Comparison of ENCODE assay signal across 39 cellular contexts in genomic region chr4:88357262-88357661, GRCh38.
"Had no signal": no experiment of that assay in that cellular context is flagged by ENCODE, and none has a peak within 500 bp of the region (broad histone marks: within the 10 kb centered on the region; RNA-seq: fewer than 3 reads in every experiment).

No MANE protein-coding gene starts in this region.

- ATAC-seq: activated naive CD4-positive, alpha-beta T cell treated with anti-CD3 and anti-CD28 coated beads, Interleukin-2, amount 50 U/mL, for 72 hours; activated naive CD8-positive, alpha-beta T cell treated with anti-CD3 and anti-CD28 coated beads, Interleukin-2, amount 50 U/mL, for 24 hours; activated T-cell treated with anti-CD3 and anti-CD28 coated beads, Interleukin-2, amount 50 U/mL, for 4 hours; activated T-cell treated with anti-CD3 and anti-CD28 coated beads, Interleukin-2, amount 50 U/mL, for 72 hours; activated T-helper 17 cell treated with anti-CD3 and anti-CD28 coated beads, Interleukin-2, amount 50 U/mL, for 72 hours; body of pancreas had no signal

- H3K9me3 ChIP-seq: adrenal gland, body of pancreas had no signal

- H3K4me3 Mint-ChIP-seq: activated naive CD4-positive, alpha-beta T cell treated with anti-CD3 and anti-CD28 coated beads for 36 hours; activated naive CD4-positive, alpha-beta T cell treated with anti-CD3 and anti-CD28 coated beads, Interleukin-2, amount 10 ng/mL, durations not matched to agents 7 days and 5 days; activated naive CD4-positive, alpha-beta T cell treated with anti-CD3 and anti-CD28 coated beads, Interleukin-2, amount 50 U/mL, for 24 hours; activated naive CD8-positive, alpha-beta T cell; activated naive CD8-positive, alpha-beta T cell treated with anti-CD3 and anti-CD28 coated beads for 36 hours; activated naive CD8-positive, alpha-beta T cell treated with anti-CD3 and anti-CD28 coated beads, Interleukin-2, amount 10 ng/mL, durations not matched to agents 7 days and 5 days; activated naive CD8-positive, alpha-beta T cell treated with anti-CD3 and anti-CD28 coated beads, Interleukin-2, amount 50 U/mL, for 24 hours; activated T-cell treated with anti-CD3 and anti-CD28 coated beads, Interleukin-2, amount 50 U/mL, for 24 hours; activated T-cell treated with anti-CD3 and anti-CD28 coated beads, Interleukin-2, amount 50 U/mL, for 4 hours; activated T-cell treated with anti-CD3 and anti-CD28 coated beads, Interleukin-2, amount 50 U/mL, for 72 hours; activated T-helper 1 cell treated with anti-CD3 and anti-CD28 coated beads, Interleukin-12 subunit alpha, Interleukin-12 subunit beta, Interleukin-2, Interleukin-4 antibody, amounts not matched to agents 30 ng/mL and 10 ng/mL and 1 ng/mL, durations not matched to agents 14 hours and 24 hours and 36 hours; activated T-helper 17 cell treated with anti-CD3 and anti-CD28 coated beads, Interleukin-2, amount 50 U/mL, for 72 hours; brain; central memory CD8-positive, alpha-beta T cell had no signal

- H3K27ac ChIP-seq: adrenal gland, ascending aorta, body of pancreas, brain microvascular endothelial cell, breast epithelium, cardiac muscle cell had no signal

- H3K27me3 Mint-ChIP-seq: activated naive CD4-positive, alpha-beta T cell treated with anti-CD3 and anti-CD28 coated beads, Interleukin-2, amount 10 ng/mL, durations not matched to agents 7 days and 5 days; activated naive CD4-positive, alpha-beta T cell treated with anti-CD3 and anti-CD28 coated beads, Interleukin-2, amount 50 U/mL, for 24 hours; activated naive CD8-positive, alpha-beta T cell; activated naive CD8-positive, alpha-beta T cell treated with anti-CD3 and anti-CD28 coated beads for 36 hours; activated naive CD8-positive, alpha-beta T cell treated with anti-CD3 and anti-CD28 coated beads, Interleukin-2, amount 50 U/mL, for 24 hours; activated T-cell treated with anti-CD3 and anti-CD28 coated beads, Interleukin-2, amount 50 U/mL, for 24 hours; activated T-helper 17 cell treated with anti-CD3 and anti-CD28 coated beads, Interleukin-2, amount 50 U/mL, for 72 hours had no signal

- H3K36me3 Mint-ChIP-seq: brain had no signal

- DNase-seq: activated effector memory CD4-positive, alpha-beta T cell treated with anti-CD3 and anti-CD28 coated beads, Interleukin-2, amount 50 U/mL, for 16 hours; activated effector memory CD4-positive, alpha-beta T cell treated with Interleukin-2 at 50 U/mL for 16 hours; activated gamma-delta T cell; activated gamma-delta T cell treated with Interleukin-2 at 50 U/mL for 16 hours; activated naive CD4-positive, alpha-beta T cell; activated naive CD4-positive, alpha-beta T cell treated with anti-CD3 and anti-CD28 coated beads for 36 hours; activated naive CD4-positive, alpha-beta T cell treated with anti-CD3 and anti-CD28 coated beads, Interleukin-2, amount 10 ng/mL, durations not matched to agents 7 days and 5 days; activated naive CD4-positive, alpha-beta T cell treated with anti-CD3 and anti-CD28 coated beads, Interleukin-2, amount 50 U/mL, for 16 hours; activated naive CD4-positive, alpha-beta T cell treated with Interleukin-2 at 50 U/mL for 16 hours; activated naive CD8-positive, alpha-beta T cell treated with anti-CD3 and anti-CD28 coated beads for 36 hours; activated naive CD8-positive, alpha-beta T cell treated with anti-CD3 and anti-CD28 coated beads, Interleukin-2, amount 10 ng/mL, durations not matched to agents 7 days and 5 days; activated naive CD8-positive, alpha-beta T cell treated with anti-CD3 and anti-CD28 coated beads, Interleukin-2, amount 50 U/mL, for 24 hours; activated T-cell treated with anti-CD3 and anti-CD28 coated beads for 4 hours; activated T-cell treated with anti-CD3 and anti-CD28 coated beads, Interleukin-2, amount 50 U/mL, for 1 hour; activated T-cell treated with anti-CD3 and anti-CD28 coated beads, Interleukin-2, amount 50 U/mL, for 24 hours; activated T-cell treated with anti-CD3 and anti-CD28 coated beads, Interleukin-2, amount 50 U/mL, for 4 hours; activated T-cell treated with anti-CD3 and anti-CD28 coated beads, Interleukin-2, amount 50 U/mL, for 48 hours; activated T-cell treated with anti-CD3 and anti-CD28 coated beads, Interleukin-2, amount 50 U/mL, for 72 hours; adrenal gland; amniotic stem cell; amygdala; anterior cingulate cortex; aorta; body of pancreas; caudate nucleus; central memory CD4-positive, alpha-beta T cell; cerebellar nuclear complex had no signal

- H3K4me1 ChIP-seq: adrenal gland, ascending aorta, body of pancreas, breast epithelium had no signal

- H3K27ac Mint-ChIP-seq: activated naive CD4-positive, alpha-beta T cell treated with anti-CD3 and anti-CD28 coated beads for 36 hours; activated naive CD4-positive, alpha-beta T cell treated with anti-CD3 and anti-CD28 coated beads, Interleukin-2, amount 10 ng/mL, durations not matched to agents 7 days and 5 days; activated naive CD4-positive, alpha-beta T cell treated with anti-CD3 and anti-CD28 coated beads, Interleukin-2, amount 50 U/mL, for 24 hours; activated naive CD4-positive, alpha-beta T cell treated with anti-CD3 and anti-CD28 coated beads, Interleukin-2, amount 50 U/mL, for 72 hours; activated naive CD8-positive, alpha-beta T cell; activated naive CD8-positive, alpha-beta T cell treated with anti-CD3 and anti-CD28 coated beads for 36 hours; activated naive CD8-positive, alpha-beta T cell treated with anti-CD3 and anti-CD28 coated beads, Interleukin-2, amount 10 ng/mL, durations not matched to agents 7 days and 5 days; activated naive CD8-positive, alpha-beta T cell treated with anti-CD3 and anti-CD28 coated beads, Interleukin-2, amount 50 U/mL, for 24 hours; activated T-cell treated with anti-CD3 and anti-CD28 coated beads, Interleukin-2, amount 50 U/mL, for 24 hours; activated T-cell treated with anti-CD3 and anti-CD28 coated beads, Interleukin-2, amount 50 U/mL, for 72 hours; activated T-helper 1 cell treated with anti-CD3 and anti-CD28 coated beads, Interleukin-12 subunit alpha, Interleukin-12 subunit beta, Interleukin-2, Interleukin-4 antibody, amounts not matched to agents 30 ng/mL and 10 ng/mL and 1 ng/mL, durations not matched to agents 14 hours and 24 hours and 36 hours; activated T-helper 17 cell treated with anti-CD3 and anti-CD28 coated beads, Interleukin-2, amount 50 U/mL, for 72 hours; activated T-helper 2 cell treated with anti-CD3 and anti-CD28 coated beads, Interferon-gamma antibody, Interleukin-2, Interleukin-4, amounts not matched to agents 10 μg/mL and 5 μg/mL and 100 μg/mL, durations not matched to agents 14 hours and 24 hours and 36 hours; brain had no signal

- H3K4me1 Mint-ChIP-seq: activated naive CD4-positive, alpha-beta T cell treated with anti-CD3 and anti-CD28 coated beads, Interleukin-2, amount 10 ng/mL, durations not matched to agents 7 days and 5 days; activated naive CD4-positive, alpha-beta T cell treated with anti-CD3 and anti-CD28 coated beads, Interleukin-2, amount 50 U/mL, for 24 hours; activated naive CD8-positive, alpha-beta T cell treated with anti-CD3 and anti-CD28 coated beads for 36 hours; activated naive CD8-positive, alpha-beta T cell treated with anti-CD3 and anti-CD28 coated beads, Interleukin-2, amount 10 ng/mL, durations not matched to agents 7 days and 5 days; activated naive CD8-positive, alpha-beta T cell treated with anti-CD3 and anti-CD28 coated beads, Interleukin-2, amount 50 U/mL, for 24 hours; activated T-helper 17 cell treated with anti-CD3 and anti-CD28 coated beads, Interleukin-2, amount 50 U/mL, for 72 hours; brain; central memory CD8-positive, alpha-beta T cell had no signal

- H3K36me3 ChIP-seq: adrenal gland, ascending aorta, brain microvascular endothelial cell, breast epithelium, cardiac muscle cell had no signal

- H3K9me3 Mint-ChIP-seq: activated naive CD4-positive, alpha-beta T cell treated with anti-CD3 and anti-CD28 coated beads, Interleukin-2, amount 50 U/mL, for 24 hours; activated T-helper 17 cell treated with anti-CD3 and anti-CD28 coated beads, Interleukin-2, amount 50 U/mL, for 72 hours; central memory CD8-positive, alpha-beta T cell had no signal

- H3K27me3 ChIP-seq: adrenal gland, ascending aorta, body of pancreas, brain microvascular endothelial cell, breast epithelium, cardiac muscle cell had no signal

- H3K4me3 ChIP-seq: adrenal gland, ascending aorta, body of pancreas, breast epithelium, cardiac muscle cell had no signal
